18 cellular contexts compared by ENCODE assay signal in genomic region chr14:53441789-53442188, GRCh38.
DNase-seq lines count a peak whose midpoint lies in the region; ATAC-seq and TF ChIP-seq lines count a peak whose summit lies in the region.
"Had no signal": no experiment of that assay in that cellular context is flagged by ENCODE, and none has a peak within 500 bp of the region (broad histone marks: within the 10 kb centered on the region; RNA-seq: fewer than 3 reads in every experiment).

No MANE protein-coding gene starts in this region.

- no peaks in the 10 kb centered on the region; the same call in 1 of the 2 replicates for H3K9me3 ChIP-seq in IMR-90 (ENCODE audit: control insufficient read depth, insufficient read depth, low read length)
- no peaks in the 10 kb centered on the region for H3K9me3 ChIP-seq in lower lobe of right lung
- H3K9me3 ChIP-seq: BLaER1, HAP-1 had no signal

- TF ChIP-seq CTCF in IMR-90 (conservative IDR thresholded peaks at IDR 0.05; ENCODE audit: low read depth, low read length): no peak
- TF ChIP-seq CTCF in lower lobe of right lung (IDR thresholded peaks at IDR 0.05): no peak
- no peak for TF ChIP-seq CTCF in GM23338 (conservative IDR thresholded peaks at IDR 0.05; ENCODE audit: low read depth in 2 of 2)

- CTCF ChIA-PET in IMR-90 (lab: Yijun Ruan, JAX): interaction anchor here (0.6 to 1.0 kb wide), 2 partner anchors 16 to 512 kb away, joined by 3 to 4 read pairs; no protein-coding TSS in a partner anchor

- H3K27ac Mint-ChIP-seq in GM23338: no peak overlapping the region
- H3K27ac Mint-ChIP-seq: B cell; CD4-positive, CD25-positive, alpha-beta regulatory T cell; CD8-positive, alpha-beta T cell; HFFc6 had no signal

- ATAC-seq in IMR-90 (ENCODE audit: low read depth) (no peak), lower lobe of right lung (peak; percentile 23 to 64), GM23338 (no peak), SK-N-SH treated with all-trans-retinoic acid at 6 μM for 48 hours (no peak)
- ATAC-seq: CD8-positive, alpha-beta T cell had no signal

- H3K4ac ChIP-seq in IMR-90 (ENCODE audit: low read depth, low read length): peak overlapping the region; percentile 74

- H3K27me3 Mint-ChIP-seq in GM23338 (ENCODE audit: insufficient read depth, low read depth, poor library complexity): no peaks in the 10 kb centered on the region
- H3K27me3 Mint-ChIP-seq: B cell; CD4-positive, CD25-positive, alpha-beta regulatory T cell had no signal

- peak overlapping the region; percentile 64; the same call in 1 of the 2 replicates for H3K14ac ChIP-seq in IMR-90 (replicated peaks; ENCODE audit: low read depth, low read length)

- peaks cover 8% of the 10 kb centered on the region for H3K4me1 ChIP-seq in IMR-90 (ENCODE audit: control insufficient read depth, insufficient read depth, low read length)
- H3K4me1 ChIP-seq in lower lobe of right lung: no peaks in the 10 kb centered on the region
- H3K4me1 ChIP-seq in GM23338 (ENCODE audit: insufficient read depth): no peaks in the 10 kb centered on the region
- H3K4me1 ChIP-seq: BLaER1, HAP-1 had no signal

- H3K4me3 Mint-ChIP-seq in GM23338: no peak overlapping the region
- H3K4me3 Mint-ChIP-seq: B cell; CD4-positive, CD25-positive, alpha-beta regulatory T cell; CD8-positive, alpha-beta T cell; HFFc6 had no signal

- H3K9me3 Mint-ChIP-seq in GM23338: no peaks in the 10 kb centered on the region
- H3K9me3 Mint-ChIP-seq: HFFc6 had no signal

- in situ Hi-C loops in IMR-90 (cut with MboI; ENCODE audit: low sequenced_read_pairs): loop anchor here (25.0 kb wide), 1 partner anchor 896 kb away; no protein-coding TSS in a partner anchor

- H3K79me1 ChIP-seq in IMR-90 (ENCODE audit: low read depth in 1 of 2, low read length in 2 of 2): no peaks in the 10 kb centered on the region

- dilution Hi-C loops in IMR-90 (cut with HindIII; ENCODE audit: low sequenced_read_pairs, unreplicated experiment): no loop called here

- no TSS peak for BruUV-seq in IMR-90 (replicated peaks; lab: Mats Ljungman, UMichigan)

- H2AFZ ChIP-seq in IMR-90 (replicated peaks; ENCODE audit: low read length, poor library complexity) (no peak overlapping the region), GM23338 (no peak overlapping the region)

- H3K27ac ChIP-seq in IMR-90 (ENCODE audit: insufficient read depth, low read length) (peak overlapping the region; percentile 64; the same call in 1 of the 2 replicates), lower lobe of right lung (no peak overlapping the region), GM23338 (ENCODE audit: low read depth) (no peak overlapping the region)
- H3K27ac ChIP-seq: 22Rv1, BLaER1, C4-2B had no signal

- H3K4me3 ChIP-seq in IMR-90 (ENCODE audit: insufficient read depth, low read depth, low read length) (no peak overlapping the region), lower lobe of right lung (no peak overlapping the region), GM23338 (no peak overlapping the region)
- H3K4me3 ChIP-seq: BLaER1, HAP-1 had no signal

- peak overlapping the region; percentile 81; the same call in 2 of the 3 replicates for H2BK15ac ChIP-seq in IMR-90 (ENCODE audit: low read depth, low read length)

- H2AK5ac ChIP-seq in IMR-90 (ENCODE audit: low read depth, low read length): peak overlapping the region; percentile 73

- TF ChIP-seq POLR2A in IMR-90 (IDR thresholded peaks at IDR 0.05; ENCODE audit: low read depth, low read length): no peak

- no peaks in the 10 kb centered on the region for H3F3A ChIP-seq in GM23338 (replicated peaks; ENCODE audit: low read depth)

- no peak for TF ChIP-seq RAD21 in IMR-90 (IDR thresholded peaks at IDR 0.05; ENCODE audit: low read length)

- no CpG with 5 or more reads among the region's 6 CpGs for WGBS in IMR-90 (ENCODE audit: extremely low coverage in 2 of 2, insufficient read length in 1 of 2), 2 experiments

- H3K23ac ChIP-seq in IMR-90 (ENCODE audit: low read depth, low read length): peak overlapping the region; percentile 53; the same call in 1 of the 2 replicates

- H3K9me1 ChIP-seq in IMR-90 (ENCODE audit: insufficient read depth, low read length): peaks cover 3% of the 10 kb centered on the region; the same call in 1 of the 2 replicates

- H2BK5ac ChIP-seq in IMR-90 (ENCODE audit: low read depth, low read length, poor library complexity, severe bottlenecking): peak overlapping the region; percentile 20

- peak overlapping the region; percentile 86 for H2BK120ac ChIP-seq in IMR-90 (ENCODE audit: low read depth, low read length)

- H4K91ac ChIP-seq in IMR-90 (ENCODE audit: insufficient read depth, low read depth, low read length): peak overlapping the region; percentile 85

- no peaks in the 10 kb centered on the region for H3K4me1 Mint-ChIP-seq in GM23338
- H3K4me1 Mint-ChIP-seq: B cell; CD4-positive, CD25-positive, alpha-beta regulatory T cell had no signal

- H3K4me2 ChIP-seq in IMR-90 (ENCODE audit: low read depth, low read length) (0 out of 2 replicates have a peak overlapping the region, but pooled peaks have one; percentile 6), GM23338 (no peak overlapping the region)
- H3K4me2 ChIP-seq: BLaER1 had no signal

- 0 out of 2 replicates have a peak overlapping the region, but pooled peaks have one; percentile 44 for H3K56ac ChIP-seq in IMR-90 (ENCODE audit: extremely low read depth, insufficient read depth, low read length)

- H3K9me2 ChIP-seq in GM23338 (ENCODE audit: insufficient read depth): 0 out of 2 replicates have a peak, but pooled peaks cover 4% of the 10 kb centered on the region

- peak overlapping the region in 1 of 2 experiments; percentile 76; a peak in 2 of 4 replicates for H4K8ac ChIP-seq in IMR-90 (ENCODE audit: low read depth in 2 of 2, low read length in 2 of 2)

- H4K5ac ChIP-seq in IMR-90 (ENCODE audit: low read depth, low read length): peak overlapping the region; percentile 22; the same call in 1 of the 2 replicates

- peak overlapping the region; percentile 58; the same call in 1 of the 2 replicates for H3K9ac ChIP-seq in IMR-90 (ENCODE audit: low read depth, low read length)
- H3K9ac ChIP-seq: BLaER1 had no signal

- peak overlapping the region; percentile 86 for H2BK20ac ChIP-seq in IMR-90 (ENCODE audit: low read depth, low read length)

- no peaks in the 10 kb centered on the region for H3K36me3 ChIP-seq in IMR-90 (ENCODE audit: control insufficient read depth, insufficient read depth, low read length)
- no peaks in the 10 kb centered on the region for H3K36me3 ChIP-seq in lower lobe of right lung
- no peaks in the 10 kb centered on the region for H3K36me3 ChIP-seq in GM23338 (ENCODE audit: insufficient read depth)
- H3K36me3 ChIP-seq: BLaER1, HAP-1 had no signal

- no peaks in the 10 kb centered on the region for H3K36me3 Mint-ChIP-seq in GM23338 (ENCODE audit: low read depth)
- H3K36me3 Mint-ChIP-seq: CD4-positive, CD25-positive, alpha-beta regulatory T cell; CD8-positive, alpha-beta T cell had no signal

- POLR2A ChIA-PET in IMR-90 (lab: Charles Lee; ENCODE audit: unreplicated experiment): no interaction called here

- H4K20me1 ChIP-seq in IMR-90 (ENCODE audit: insufficient read depth, low read length) (no peaks in the 10 kb centered on the region), GM23338 (replicated peaks; ENCODE audit: insufficient read depth) (no peaks in the 10 kb centered on the region)
- H4K20me1 ChIP-seq: BLaER1 had no signal

- no peak overlapping the region for H2AK9ac ChIP-seq in IMR-90 (replicated peaks; ENCODE audit: low read depth, low read length, poor library complexity)

- H3K79me2 ChIP-seq in GM23338 (replicated peaks; ENCODE audit: insufficient read depth): no peaks in the 10 kb centered on the region

- DNase-seq in DMS53 (lab: John Stamatoyannopoulos, UW): peak; percentile 11
- no peak for DNase-seq in DMS53 treated with DMSO at 0.1 percent for 48 hours (lab: John Stamatoyannopoulos, UW; ENCODE audit: unreplicated experiment)
- no peak for DNase-seq in IMR-90
- DNase-seq in lower lobe of right lung: no peak
- no peak for DNase-seq in GM23338 (ENCODE audit: low spot score)
- DNase-seq in HUDEP-2 (lab: John Stamatoyannopoulos, UW; ENCODE audit: unreplicated experiment in 76 of 76): no peak
- DNase-seq: CD4-positive, CD25-positive, alpha-beta regulatory T cell; CD8-positive, alpha-beta T cell; DMS 273 treated with DMSO at 0.1 percent for 48 hours; DND-41; GOT3; HFFc6 had no signal

- H3K27me3 ChIP-seq in IMR-90 (ENCODE audit: control insufficient read depth, insufficient read depth, low read length) (no peaks in the 10 kb centered on the region; the same call in 1 of the 2 replicates), lower lobe of right lung (ENCODE audit: low read depth) (no peaks in the 10 kb centered on the region), GM23338 (ENCODE audit: insufficient read depth) (no peaks in the 10 kb centered on the region)
- H3K27me3 ChIP-seq: BLaER1 had no signal

- intact Hi-C loops in IMR-90 (cut with micrococcal nuclease): no loop called here
- intact Hi-C loops in lower lobe of right lung (cut with DNase I): no loop called here

- peak overlapping the region; percentile 32 for H3K18ac ChIP-seq in IMR-90 (ENCODE audit: low read depth, low read length)

TF ChIP-seq in IMR-90, 13 proteins besides CTCF, POLR2A, EP300 and RAD21 (continues in another document):
- TF ChIP-seq, protein P1, sequence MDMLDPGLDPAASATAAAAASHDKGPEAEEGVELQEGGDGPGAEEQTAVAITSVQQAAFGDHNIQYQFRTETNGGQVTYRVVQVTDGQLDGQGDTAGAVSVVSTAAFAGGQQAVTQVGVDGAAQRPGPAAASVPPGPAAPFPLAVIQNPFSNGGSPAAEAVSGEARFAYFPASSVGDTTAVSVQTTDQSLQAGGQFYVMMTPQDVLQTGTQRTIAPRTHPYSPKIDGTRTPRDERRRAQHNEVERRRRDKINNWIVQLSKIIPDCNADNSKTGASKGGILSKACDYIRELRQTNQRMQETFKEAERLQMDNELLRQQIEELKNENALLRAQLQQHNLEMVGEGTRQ (IDR thresholded peaks at IDR 0.05; ENCODE audit: low read depth, low read length): no peak

TF ChIP-seq in GM23338, 12 proteins besides CTCF, POLR2A, EP300 and RAD21:
- TF ChIP-seq POLR2AphosphoS5 (IDR thresholded peaks at IDR 0.05; ENCODE audit: low read depth) (no peak), STAT1 (IDR thresholded peaks at IDR 0.05; ENCODE audit: unreplicated experiment) (no peak)

Comparison
In these comparisons a context has a peak if more than half of its experiments do, and no peak if none do; other contexts are left out.
1. ATAC-seq: peak in lower lobe of right lung (2 of 2); none in IMR-90 (single experiment), GM23338 (single experiment) and SK-N-SH treated with all-trans-retinoic acid at 6 μM for 48 hours (single experiment).